Comparison of ENCODE assay signal across 8 cellular contexts in genomic region chr17:17043668-17044226, GRCh38. TPM values are rescaled to one million over a fixed set of nuclear protein-coding genes. Genes with fewer than 3 reads are reported as not detected.
DNase-seq lines count a peak whose midpoint lies in the region; ATAC-seq and TF ChIP-seq lines count a peak whose summit lies in the region.

No MANE protein-coding gene starts in this region.

- WGBS in psoas muscle, 3 donors, result 2 to 4% (median 3%) methylated on average over 11 of the region's 11 CpGs

- H3K27me3 ChIP-seq in psoas muscle (ENCODE audit: insufficient read depth in 3 of 3, low read length in 2 of 3), result no peaks in the 10 kb centered on the region

- peak; percentile 49 for DNase-seq in NCI-H82 (lab: John Stamatoyannopoulos, UW)
- no peak for DNase-seq in NCI-H82 treated with DMSO at 0.1 percent for 48 hours (lab: John Stamatoyannopoulos, UW; ENCODE audit: unreplicated experiment)
- DNase-seq in T-helper 17 cell, result no peak
- peak in 1 of 2 donors; percentile 55 for DNase-seq in foreskin fibroblast
- DNase-seq in psoas muscle, result no peak
- DNase-seq in activated gamma-delta T cell treated with Interleukin-2 at 50 U/mL for 16 hours, result no peak
- no peak for DNase-seq in GOT3 (lab: John Stamatoyannopoulos, UW)

- peaks cover 4% of the 10 kb centered on the region for H3K27me3 Mint-ChIP-seq in T-helper 17 cell

- no peak for ATAC-seq in T-helper 17 cell
- no peak for ATAC-seq in psoas muscle
- no peak for ATAC-seq in HG03432 (IDR thresholded peaks at IDR 0.05; ENCODE audit: unreplicated experiment)

- TF ChIP-seq CTCF in foreskin fibroblast (IDR thresholded peaks at IDR 0.05; ENCODE audit: low read depth, low read length) (no peak), psoas muscle (IDR thresholded peaks at IDR 0.05) (no peak)

- peaks cover 49% of the 10 kb centered on the region for H3K4me1 Mint-ChIP-seq in T-helper 17 cell

- H3K9me3 ChIP-seq in T-helper 17 cell (ENCODE audit: control insufficient read depth, low read length, poor library complexity, severe bottlenecking), result no peaks in the 10 kb centered on the region
- no peaks in the 10 kb centered on the region for H3K9me3 ChIP-seq in psoas muscle

- H3K27ac ChIP-seq in psoas muscle, result peak overlapping the region; percentile 96

- H3K4me1 ChIP-seq in psoas muscle, result peaks cover 61% of the 10 kb centered on the region

- no peaks in the 10 kb centered on the region for H3K36me3 ChIP-seq in psoas muscle (ENCODE audit: insufficient read depth in 1 of 2, low read depth in 1 of 2)

- H3K36me3 Mint-ChIP-seq in T-helper 17 cell (ENCODE audit: low read depth), result no peaks in the 10 kb centered on the region

- intact Hi-C loops in psoas muscle (cut with DNase I), result no loop called here

- H3K4me3 ChIP-seq in foreskin fibroblast (ENCODE audit: low read depth in 1 of 2, low read length in 2 of 2), result peak overlapping the region; percentile 80 to 88
- H3K4me3 ChIP-seq in psoas muscle, result peak overlapping the region; percentile 85

- H3K27ac Mint-ChIP-seq in T-helper 17 cell, result peak overlapping the region; percentile 89

- H3K4me3 Mint-ChIP-seq in T-helper 17 cell, result peak overlapping the region; percentile 94

RNA-seq across cellular contexts. Expression of gene MPRIP, which starts 1.5 kb away (rescaled TPM):
- total RNA-seq in T-helper 17 cell, result 100 to 1,000 TPM; 268 to 269 TPM
- 100 to 1,000 TPM; 228 to 322 (median 258) TPM for total RNA-seq in psoas muscle
- polyA plus RNA-seq in psoas muscle, result 100 to 1,000 TPM; 142 to 270 (median 184) TPM
